8 cellular contexts compared by ENCODE assay signal in genomic region chr17:42362245-42362961, GRCh38. TPM values are rescaled to one million over a fixed set of nuclear protein-coding genes. Genes with fewer than 3 reads are reported as not detected.
DNase-seq lines count a peak whose midpoint lies in the region; ATAC-seq and TF ChIP-seq lines count a peak whose summit lies in the region.

No MANE protein-coding gene starts in this region.

- DNase-seq in CD8-positive, alpha-beta T cell, result no peak
- DNase-seq in adipocyte (ENCODE audit: low read depth) (peak; percentile 69), NCI-H226 (no peak), foreskin keratinocyte (no peak)
- DNase-seq in naive thymus-derived CD4-positive, alpha-beta T cell, result no peak

- H3K4me1 ChIP-seq in CD8-positive, alpha-beta T cell (ENCODE audit: insufficient read depth, low read length), result peaks cover 33% of the 10 kb centered on the region
- H3K4me1 ChIP-seq in adipocyte (ENCODE audit: control insufficient read depth, insufficient read depth, low read length) (peaks cover 73% of the 10 kb centered on the region), foreskin keratinocyte (no peaks in the 10 kb centered on the region)
- peaks cover 36 to 38% of the 10 kb centered on the region in 2 donors for H3K4me1 ChIP-seq in naive thymus-derived CD4-positive, alpha-beta T cell (ENCODE audit: control insufficient read depth in 2 of 2, insufficient read depth in 2 of 2, low read length in 2 of 2)

- no peaks in the 10 kb centered on the region for H3K36me3 ChIP-seq in CD8-positive, alpha-beta T cell (ENCODE audit: insufficient read depth, low read length)
- no peaks in the 10 kb centered on the region for H3K36me3 ChIP-seq in KOPT-K1 (ENCODE audit: insufficient read depth, low read length)
- peaks cover 8% of the 10 kb centered on the region for H3K36me3 ChIP-seq in adipocyte (ENCODE audit: control insufficient read depth, insufficient read depth, low read length, severe bottlenecking)
- H3K36me3 ChIP-seq in naive thymus-derived CD4-positive, alpha-beta T cell (ENCODE audit: control insufficient read depth in 2 of 3, insufficient read depth in 3 of 3, low read length in 3 of 3), result no peaks in the 10 kb centered on the region

- H3K9ac ChIP-seq in adipocyte (ENCODE audit: low read length), result no peak overlapping the region

- no peak overlapping the region for H3K27ac ChIP-seq in CD8-positive, alpha-beta T cell (ENCODE audit: low read depth, low read length)
- H3K27ac ChIP-seq in KOPT-K1 (ENCODE audit: low read depth, low read length, poor library complexity, severe bottlenecking), result peak overlapping the region; percentile 52
- H3K27ac ChIP-seq in naive thymus-derived CD4-positive, alpha-beta T cell (ENCODE audit: low read depth, low read length), result no peak overlapping the region
- H3K27ac ChIP-seq in foreskin keratinocyte, result no peak overlapping the region

- H3K27me3 Mint-ChIP-seq in CD8-positive, alpha-beta T cell (ENCODE audit: low read depth), result no peaks in the 10 kb centered on the region
- H3K27me3 Mint-ChIP-seq in naive thymus-derived CD4-positive, alpha-beta T cell, result no peaks in the 10 kb centered on the region

- ATAC-seq in CD8-positive, alpha-beta T cell, result no peak
- no peak for ATAC-seq in naive thymus-derived CD4-positive, alpha-beta T cell
- ATAC-seq in GM18909 (IDR thresholded peaks at IDR 0.05; ENCODE audit: poor library complexity, unreplicated experiment) (no peak), GM19328 (IDR thresholded peaks at IDR 0.05; ENCODE audit: unreplicated experiment) (no peak), foreskin keratinocyte (no peak)

- no peaks in the 10 kb centered on the region for H3K9me3 Mint-ChIP-seq in CD8-positive, alpha-beta T cell
- H3K9me3 Mint-ChIP-seq in naive thymus-derived CD4-positive, alpha-beta T cell, result peaks cover 0 to 3% (median 0%) of the 10 kb centered on the region in 11 donors

- H3K4me3 ChIP-seq in CD8-positive, alpha-beta T cell (ENCODE audit: low read depth, low read length), result no peak overlapping the region
- no peak overlapping the region for H3K4me3 ChIP-seq in adipocyte (ENCODE audit: low read length)
- no peak overlapping the region for H3K4me3 ChIP-seq in naive thymus-derived CD4-positive, alpha-beta T cell (ENCODE audit: low read length)

- H3K27me3 ChIP-seq in CD8-positive, alpha-beta T cell (ENCODE audit: insufficient read depth, low read length), result no peaks in the 10 kb centered on the region
- H3K27me3 ChIP-seq in adipocyte (replicated peaks; ENCODE audit: control insufficient read depth, insufficient read depth, low read length) (no peaks in the 10 kb centered on the region), foreskin keratinocyte (no peaks in the 10 kb centered on the region)
- H3K27me3 ChIP-seq in naive thymus-derived CD4-positive, alpha-beta T cell (ENCODE audit: control insufficient read depth in 2 of 2, insufficient read depth in 2 of 2, low read length in 2 of 2), result no peaks in the 10 kb centered on the region

- peaks cover 44% of the 10 kb centered on the region for H3K36me3 Mint-ChIP-seq in CD8-positive, alpha-beta T cell
- H3K36me3 Mint-ChIP-seq in naive thymus-derived CD4-positive, alpha-beta T cell, result peaks cover 6 to 44% (median 36%) of the 10 kb centered on the region in 5 donors

- peak overlapping the region; percentile 67 for H3K27ac Mint-ChIP-seq in CD8-positive, alpha-beta T cell
- peak overlapping the region in 8 of 9 donors; percentile 1 to 80 (median 50) for H3K27ac Mint-ChIP-seq in naive thymus-derived CD4-positive, alpha-beta T cell

- peaks cover 66% of the 10 kb centered on the region for H3K4me1 Mint-ChIP-seq in CD8-positive, alpha-beta T cell (ENCODE audit: low read depth)
- peaks cover 51 to 84% (median 72%) of the 10 kb centered on the region in 7 donors for H3K4me1 Mint-ChIP-seq in naive thymus-derived CD4-positive, alpha-beta T cell

- CTCF ChIA-PET in CD8-positive, alpha-beta T cell (lab: Charles Lee), result interaction anchor here (1.4 to 1.8 kb wide), 3 partner anchors 11 to 40 kb away, joined by 3 to 5 read pairs (median 3); no protein-coding TSS in a partner anchor
- CTCF ChIA-PET in naive thymus-derived CD4-positive, alpha-beta T cell (lab: Charles Lee), result interaction anchor here (0.6 to 0.7 kb wide), 2 partner anchors 69 to 168 kb away, joined by 3 to 5 read pairs; no protein-coding TSS in a partner anchor

- POLR2A ChIA-PET in CD8-positive, alpha-beta T cell (lab: Charles Lee), result interaction anchor here (0.7 to 2.5 kb wide), 4 partner anchors 14 to 46 kb away, joined by 3 to 15 read pairs (median 3); partner anchors contain the start of gene STAT3
- POLR2A ChIA-PET in naive thymus-derived CD4-positive, alpha-beta T cell (lab: Charles Lee), result interaction anchor here (0.8 to 1.4 kb wide), 2 partner anchors 26 to 51 kb away, joined by 3 to 5 read pairs; partner anchors contain the start of gene STAT3

- H3K9me3 ChIP-seq in CD8-positive, alpha-beta T cell (ENCODE audit: low read length), result no peaks in the 10 kb centered on the region
- H3K9me3 ChIP-seq in KOPT-K1 (ENCODE audit: insufficient read depth, low read length, poor library complexity, severe bottlenecking) (no peaks in the 10 kb centered on the region), adipocyte (ENCODE audit: control insufficient read depth, low read length) (no peaks in the 10 kb centered on the region)
- H3K9me3 ChIP-seq in naive thymus-derived CD4-positive, alpha-beta T cell (ENCODE audit: control insufficient read depth in 2 of 3, low read length in 3 of 3), result no peaks in the 10 kb centered on the region

- intact Hi-C loops in CD8-positive, alpha-beta T cell (cut with DNase I, micrococcal nuclease), result no loop called here
- intact Hi-C loops in naive thymus-derived CD4-positive, alpha-beta T cell (cut with micrococcal nuclease), result loop anchor here in 1 of 2 donors (2.0 kb wide), 1 partner anchor 26 kb away; the partner anchor contains the start of gene STAT3

- no peak for TF ChIP-seq CTCF in CD8-positive, alpha-beta T cell (IDR thresholded peaks at IDR 0.05)
- no peak for TF ChIP-seq CTCF in foreskin keratinocyte (conservative IDR thresholded peaks at IDR 0.05)

- no peak overlapping the region for H3K4me3 Mint-ChIP-seq in CD8-positive, alpha-beta T cell
- H3K4me3 Mint-ChIP-seq in naive thymus-derived CD4-positive, alpha-beta T cell, result peak overlapping the region in 7 of 10 donors; percentile 5 to 52 (median 25)

RNA-seq across cellular contexts. Expression of gene STAT3, which starts 25.8 kb away (rescaled TPM):
- total RNA-seq in CD8-positive, alpha-beta T cell, result 100 to 1,000 TPM; 338 to 343 TPM
- total RNA-seq in naive thymus-derived CD4-positive, alpha-beta T cell, result 100 to 1,000 TPM; 133 to 275 (median 231) TPM
- 100 to 1,000 TPM; 159 to 189 TPM for polyA plus RNA-seq in naive thymus-derived CD4-positive, alpha-beta T cell
- total RNA-seq in foreskin keratinocyte, result 76.6 and 77.7 TPM in 2 replicates
- polyA plus RNA-seq in foreskin keratinocyte, result 20.2 and 23.0 TPM in 2 replicates
